ENCODE assay signal across 1 cellular context in the genomic region with DNA sequence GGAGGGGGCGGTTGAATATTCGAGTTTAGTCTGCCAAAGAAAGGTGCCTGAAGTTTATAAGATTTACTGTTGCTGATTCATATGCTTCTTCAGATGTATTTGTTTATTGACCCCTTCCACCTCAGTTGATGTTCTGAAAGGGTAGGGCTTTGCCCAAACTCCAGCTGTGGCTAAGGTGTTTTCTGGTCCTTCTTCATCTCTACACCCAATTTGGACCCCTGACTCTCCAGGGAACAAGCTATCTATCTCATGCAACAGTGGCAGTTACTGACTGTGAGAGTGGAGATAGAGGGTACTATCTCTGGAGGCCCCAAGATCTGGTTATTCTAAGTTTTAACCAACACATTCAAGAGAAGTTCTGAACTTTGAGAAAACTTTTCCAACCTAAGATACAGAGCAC.
A peak's percentile ranks its signal among the peaks of the same experiment; 100 is the strongest.
TF ChIP-seq lines count a peak whose summit lies in the region.

No MANE protein-coding gene starts in this region.

TF ChIP-seq in K562, 482 proteins besides CTCF, POLR2A, EP300 and RAD21 (continued from another document and continues in another):
- TF ChIP-seq, protein P1, sequence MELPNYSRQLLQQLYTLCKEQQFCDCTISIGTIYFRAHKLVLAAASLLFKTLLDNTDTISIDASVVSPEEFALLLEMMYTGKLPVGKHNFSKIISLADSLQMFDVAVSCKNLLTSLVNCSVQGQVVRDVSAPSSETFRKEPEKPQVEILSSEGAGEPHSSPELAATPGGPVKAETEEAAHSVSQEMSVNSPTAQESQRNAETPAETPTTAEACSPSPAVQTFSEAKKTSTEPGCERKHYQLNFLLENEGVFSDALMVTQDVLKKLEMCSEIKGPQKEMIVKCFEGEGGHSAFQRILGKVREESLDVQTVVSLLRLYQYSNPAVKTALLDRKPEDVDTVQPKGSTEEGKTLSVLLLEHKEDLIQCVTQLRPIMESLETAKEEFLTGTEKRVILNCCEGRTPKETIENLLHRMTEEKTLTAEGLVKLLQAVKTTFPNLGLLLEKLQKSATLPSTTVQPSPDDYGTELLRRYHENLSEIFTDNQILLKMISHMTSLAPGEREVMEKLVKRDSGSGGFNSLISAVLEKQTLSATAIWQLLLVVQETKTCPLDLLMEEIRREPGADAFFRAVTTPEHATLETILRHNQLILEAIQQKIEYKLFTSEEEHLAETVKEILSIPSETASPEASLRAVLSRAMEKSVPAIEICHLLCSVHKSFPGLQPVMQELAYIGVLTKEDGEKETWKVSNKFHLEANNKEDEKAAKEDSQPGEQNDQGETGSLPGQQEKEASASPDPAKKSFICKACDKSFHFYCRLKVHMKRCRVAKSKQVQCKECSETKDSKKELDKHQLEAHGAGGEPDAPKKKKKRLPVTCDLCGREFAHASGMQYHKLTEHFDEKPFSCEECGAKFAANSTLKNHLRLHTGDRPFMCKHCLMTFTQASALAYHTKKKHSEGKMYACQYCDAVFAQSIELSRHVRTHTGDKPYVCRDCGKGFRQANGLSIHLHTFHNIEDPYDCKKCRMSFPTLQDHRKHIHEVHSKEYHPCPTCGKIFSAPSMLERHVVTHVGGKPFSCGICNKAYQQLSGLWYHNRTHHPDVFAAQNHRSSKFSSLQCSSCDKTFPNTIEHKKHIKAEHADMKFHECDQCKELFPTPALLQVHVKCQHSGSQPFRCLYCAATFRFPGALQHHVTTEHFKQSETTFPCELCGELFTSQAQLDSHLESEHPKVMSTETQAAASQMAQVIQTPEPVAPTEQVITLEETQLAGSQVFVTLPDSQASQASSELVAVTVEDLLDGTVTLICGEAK (IDR thresholded peaks at IDR 0.05), result no peak
- TF ChIP-seq, protein P1 (CRISPR knock-in tag; IDR thresholded peaks at IDR 0.05), result no peak
- TF ChIP-seq MCM2 (IDR thresholded peaks at IDR 0.05; ENCODE audit: low read depth) (no peak), PTRF (tag; IDR thresholded peaks at IDR 0.05) (no peak), ZBTB9 (CRISPR knock-in tag; IDR thresholded peaks at IDR 0.05) (no peak), ZNF140 (CRISPR knock-in tag; IDR thresholded peaks at IDR 0.05) (no peak), RCOR1 (IDR thresholded peaks at IDR 0.05; ENCODE audit: borderline replicate concordance in 1 of 2, low read depth in 2 of 2, low read length in 2 of 2) (peak in 1 of 2 experiments; percentile 30; a peak in 1 of 4 replicates), XRCC3 (IDR thresholded peaks at IDR 0.05) (no peak), TAF7 (tag; IDR thresholded peaks at IDR 0.05) (no peak), FOSL1 (tag; conservative IDR thresholded peaks at IDR 0.05) (no peak), KDM4B (IDR thresholded peaks at IDR 0.05; ENCODE audit: borderline replicate concordance in 2 of 2, low read depth in 1 of 2) (no peak), GATA2 (CRISPR knock-in tag; IDR thresholded peaks at IDR 0.05) (peak; percentile 73), ELF1 (tag; IDR thresholded peaks at IDR 0.05) (no peak), MCM7 (IDR thresholded peaks at IDR 0.05) (no peak), CBFA2T3 (IDR thresholded peaks at IDR 0.05) (peak; percentile 94), MAX (CRISPR knock-in tag; IDR thresholded peaks at IDR 0.05) (no peak), ZNF511 (CRISPR knock-in tag; IDR thresholded peaks at IDR 0.05) (no peak), ARHGAP35 (IDR thresholded peaks at IDR 0.05; ENCODE audit: partially characterized antibody) (no peak), NUFIP1 (IDR thresholded peaks at IDR 0.05; ENCODE audit: partially characterized antibody) (no peak), NBN (IDR thresholded peaks at IDR 0.05; ENCODE audit: low read depth) (no peak), PHTF2 (CRISPR knock-in tag; IDR thresholded peaks at IDR 0.05) (no peak), TAF1 (IDR thresholded peaks at IDR 0.05; ENCODE audit: control insufficient read depth, extremely low read depth, insufficient read depth, low read length, severe bottlenecking) (peak; percentile 25), ATF4 (CRISPR knock-in tag; IDR thresholded peaks at IDR 0.05) (no peak), ZKSCAN1 (IDR thresholded peaks at IDR 0.05; ENCODE audit: low read depth, low read length) (no peak), HDAC3 (IDR thresholded peaks at IDR 0.05; ENCODE audit: borderline replicate concordance, partially characterized antibody) (peak; percentile 54), ZBED1 (IDR thresholded peaks at IDR 0.05) (no peak), POU5F1 (IDR thresholded peaks at IDR 0.05; ENCODE audit: borderline replicate concordance, low read depth, low read length, partially characterized antibody) (no peak), BRD4 (IDR thresholded peaks at IDR 0.05) (0 out of 2 replicates have a peak, but pooled peaks have one; percentile 24), POLR2G (IDR thresholded peaks at IDR 0.05; ENCODE audit: low read depth, low read length) (no peak), ZNF707 (CRISPR knock-in tag; conservative IDR thresholded peaks at IDR 0.05) (no peak), RREB1 (CRISPR knock-in tag; IDR thresholded peaks at IDR 0.05) (no peak)
- TF ChIP-seq, protein P2, sequence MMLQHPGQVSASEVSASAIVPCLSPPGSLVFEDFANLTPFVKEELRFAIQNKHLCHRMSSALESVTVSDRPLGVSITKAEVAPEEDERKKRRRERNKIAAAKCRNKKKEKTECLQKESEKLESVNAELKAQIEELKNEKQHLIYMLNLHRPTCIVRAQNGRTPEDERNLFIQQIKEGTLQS (IDR thresholded peaks at IDR 0.05), result no peak
- TF ChIP-seq, protein P2 (CRISPR knock-in tag; conservative IDR thresholded peaks at IDR 0.05), result no peak
- TF ChIP-seq, protein P3, sequence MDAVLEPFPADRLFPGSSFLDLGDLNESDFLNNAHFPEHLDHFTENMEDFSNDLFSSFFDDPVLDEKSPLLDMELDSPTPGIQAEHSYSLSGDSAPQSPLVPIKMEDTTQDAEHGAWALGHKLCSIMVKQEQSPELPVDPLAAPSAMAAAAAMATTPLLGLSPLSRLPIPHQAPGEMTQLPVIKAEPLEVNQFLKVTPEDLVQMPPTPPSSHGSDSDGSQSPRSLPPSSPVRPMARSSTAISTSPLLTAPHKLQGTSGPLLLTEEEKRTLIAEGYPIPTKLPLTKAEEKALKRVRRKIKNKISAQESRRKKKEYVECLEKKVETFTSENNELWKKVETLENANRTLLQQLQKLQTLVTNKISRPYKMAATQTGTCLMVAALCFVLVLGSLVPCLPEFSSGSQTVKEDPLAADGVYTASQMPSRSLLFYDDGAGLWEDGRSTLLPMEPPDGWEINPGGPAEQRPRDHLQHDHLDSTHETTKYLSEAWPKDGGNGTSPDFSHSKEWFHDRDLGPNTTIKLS (IDR thresholded peaks at IDR 0.05; ENCODE audit: borderline replicate concordance, low read depth), result no peak
